ENCODE assay signal across 1 cellular context in the genomic region with DNA sequence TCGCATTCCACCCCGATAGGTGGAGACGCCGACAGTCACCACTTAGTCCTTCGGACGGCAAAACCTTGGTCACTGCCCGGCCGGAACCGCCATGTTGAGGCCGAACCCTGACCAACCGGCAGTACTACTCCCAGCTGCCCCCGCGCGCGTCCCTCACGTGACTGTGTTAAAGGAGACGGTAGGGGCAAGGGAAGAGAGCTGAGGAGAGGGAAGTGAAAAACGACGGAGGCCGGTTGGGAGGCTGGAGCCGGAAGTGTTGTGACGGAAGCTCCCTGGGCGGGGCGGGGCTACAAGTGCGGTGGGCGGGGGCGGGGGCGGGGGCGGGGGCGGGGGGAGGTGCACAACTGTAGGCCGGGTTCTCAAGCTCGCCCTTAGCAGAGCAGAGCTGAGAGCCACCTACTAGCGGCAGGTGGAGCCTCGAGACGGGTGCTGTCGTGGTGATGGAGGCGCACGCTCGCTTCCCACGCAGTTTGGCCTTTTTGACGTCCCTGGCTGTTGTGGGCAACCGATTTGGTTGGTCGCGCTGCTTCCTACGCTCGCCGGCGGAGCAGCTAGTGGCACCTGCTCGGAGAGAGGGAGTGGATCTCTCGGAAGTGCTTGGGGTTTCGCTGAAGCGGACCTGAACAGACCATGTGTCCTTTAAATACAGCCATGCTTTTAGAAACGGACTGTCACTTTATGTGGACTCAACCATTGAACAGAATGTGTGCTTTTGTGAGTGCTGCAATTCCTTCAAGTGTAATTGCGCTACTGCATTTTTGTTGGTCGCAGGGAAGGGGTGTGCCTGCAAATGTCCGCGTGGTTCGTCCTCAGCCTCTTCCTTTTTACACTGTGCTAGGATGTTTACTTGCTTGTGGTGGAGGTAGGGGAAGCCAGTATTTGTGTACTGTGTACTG.
TF ChIP-seq lines count a peak whose summit lies in the region.

A gene with protein sequence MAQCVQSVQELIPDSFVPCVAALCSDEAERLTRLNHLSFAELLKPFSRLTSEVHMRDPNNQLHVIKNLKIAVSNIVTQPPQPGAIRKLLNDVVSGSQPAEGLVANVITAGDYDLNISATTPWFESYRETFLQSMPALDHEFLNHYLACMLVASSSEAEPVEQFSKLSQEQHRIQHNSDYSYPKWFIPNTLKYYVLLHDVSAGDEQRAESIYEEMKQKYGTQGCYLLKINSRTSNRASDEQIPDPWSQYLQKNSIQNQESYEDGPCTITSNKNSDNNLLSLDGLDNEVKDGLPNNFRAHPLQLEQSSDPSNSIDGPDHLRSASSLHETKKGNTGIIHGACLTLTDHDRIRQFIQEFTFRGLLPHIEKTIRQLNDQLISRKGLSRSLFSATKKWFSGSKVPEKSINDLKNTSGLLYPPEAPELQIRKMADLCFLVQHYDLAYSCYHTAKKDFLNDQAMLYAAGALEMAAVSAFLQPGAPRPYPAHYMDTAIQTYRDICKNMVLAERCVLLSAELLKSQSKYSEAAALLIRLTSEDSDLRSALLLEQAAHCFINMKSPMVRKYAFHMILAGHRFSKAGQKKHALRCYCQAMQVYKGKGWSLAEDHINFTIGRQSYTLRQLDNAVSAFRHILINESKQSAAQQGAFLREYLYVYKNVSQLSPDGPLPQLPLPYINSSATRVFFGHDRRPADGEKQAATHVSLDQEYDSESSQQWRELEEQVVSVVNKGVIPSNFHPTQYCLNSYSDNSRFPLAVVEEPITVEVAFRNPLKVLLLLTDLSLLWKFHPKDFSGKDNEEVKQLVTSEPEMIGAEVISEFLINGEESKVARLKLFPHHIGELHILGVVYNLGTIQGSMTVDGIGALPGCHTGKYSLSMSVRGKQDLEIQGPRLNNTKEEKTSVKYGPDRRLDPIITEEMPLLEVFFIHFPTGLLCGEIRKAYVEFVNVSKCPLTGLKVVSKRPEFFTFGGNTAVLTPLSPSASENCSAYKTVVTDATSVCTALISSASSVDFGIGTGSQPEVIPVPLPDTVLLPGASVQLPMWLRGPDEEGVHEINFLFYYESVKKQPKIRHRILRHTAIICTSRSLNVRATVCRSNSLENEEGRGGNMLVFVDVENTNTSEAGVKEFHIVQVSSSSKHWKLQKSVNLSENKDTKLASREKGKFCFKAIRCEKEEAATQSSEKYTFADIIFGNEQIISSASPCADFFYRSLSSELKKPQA (N-terminal part only) (minus strand): TSS at position 130 of the 896 bp plus-strand sequence. CDS start 364 bp downstream, outside the sequence.

TF ChIP-seq in HepG2, 621 proteins besides CTCF, POLR2A, EP300 and RAD21 (continued from another document and continues in another):
- TF ChIP-seq CBX5 (CRISPR knock-in tag; IDR thresholded peaks at IDR 0.05; ENCODE audit: borderline replicate concordance), result peak; percentile 22; the same call in 1 of the 2 replicates
- TF ChIP-seq, protein P1, sequence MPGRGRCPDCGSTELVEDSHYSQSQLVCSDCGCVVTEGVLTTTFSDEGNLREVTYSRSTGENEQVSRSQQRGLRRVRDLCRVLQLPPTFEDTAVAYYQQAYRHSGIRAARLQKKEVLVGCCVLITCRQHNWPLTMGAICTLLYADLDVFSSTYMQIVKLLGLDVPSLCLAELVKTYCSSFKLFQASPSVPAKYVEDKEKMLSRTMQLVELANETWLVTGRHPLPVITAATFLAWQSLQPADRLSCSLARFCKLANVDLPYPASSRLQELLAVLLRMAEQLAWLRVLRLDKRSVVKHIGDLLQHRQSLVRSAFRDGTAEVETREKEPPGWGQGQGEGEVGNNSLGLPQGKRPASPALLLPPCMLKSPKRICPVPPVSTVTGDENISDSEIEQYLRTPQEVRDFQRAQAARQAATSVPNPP (CRISPR knock-in tag; IDR thresholded peaks at IDR 0.05), result no peak
- no peak for TF ChIP-seq ZBTB20 (CRISPR knock-in tag; IDR thresholded peaks at IDR 0.05; ENCODE audit: borderline replicate concordance, low read depth)
- peak; percentile 85 for TF ChIP-seq TARDBP (CRISPR knock-in tag; IDR thresholded peaks at IDR 0.05)
- peak; percentile 99 for TF ChIP-seq BHLHE40 (IDR thresholded peaks at IDR 0.05; ENCODE audit: low read length)
- TF ChIP-seq ZNF367 (CRISPR knock-in tag; IDR thresholded peaks at IDR 0.05; ENCODE audit: borderline replicate concordance), result peak; percentile 55; the same call in 1 of the 2 replicates
- TF ChIP-seq ZNF17 (CRISPR knock-in tag; IDR thresholded peaks at IDR 0.05), result no peak
- no peak for TF ChIP-seq ZNF562 (CRISPR knock-in tag; IDR thresholded peaks at IDR 0.05; ENCODE audit: borderline replicate concordance)
- TF ChIP-seq ESRRA (CRISPR knock-in tag; IDR thresholded peaks at IDR 0.05; ENCODE audit: low read depth), result peak; percentile 46; the same call in 1 of the 2 replicates
- TF ChIP-seq PHF21A (CRISPR knock-in tag; IDR thresholded peaks at IDR 0.05), result peak; percentile 72
- TF ChIP-seq DMAP1 (CRISPR knock-in tag; IDR thresholded peaks at IDR 0.05), result peak; percentile 81; the same call in 1 of the 2 replicates
- no peak for TF ChIP-seq ZNF20 (CRISPR knock-in tag; IDR thresholded peaks at IDR 0.05)
- TF ChIP-seq SOX5 (CRISPR knock-in tag; IDR thresholded peaks at IDR 0.05; ENCODE audit: borderline replicate concordance), result peak; percentile 6
- TF ChIP-seq ZNF232 (CRISPR knock-in tag; IDR thresholded peaks at IDR 0.05; ENCODE audit: borderline replicate concordance), result no peak
- no peak; the same call in 1 of the 2 replicates for TF ChIP-seq ZNF772 (CRISPR knock-in tag; IDR thresholded peaks at IDR 0.05)
- peak; percentile 40; the same call in 1 of the 2 replicates for TF ChIP-seq NR2F2 (IDR thresholded peaks at IDR 0.05; ENCODE audit: borderline replicate concordance, low read depth)
- no peak for TF ChIP-seq ZNF550 (CRISPR knock-in tag; IDR thresholded peaks at IDR 0.05; ENCODE audit: borderline replicate concordance)
- peak; percentile 94 for TF ChIP-seq RNF2 (conservative IDR thresholded peaks at IDR 0.05; ENCODE audit: low read depth)
- no peak for TF ChIP-seq NFRKB (IDR thresholded peaks at IDR 0.05)
- TF ChIP-seq MTF2 (CRISPR knock-in tag; IDR thresholded peaks at IDR 0.05; ENCODE audit: borderline replicate concordance), result no peak
- no peak for TF ChIP-seq TAF15 (IDR thresholded peaks at IDR 0.05; ENCODE audit: low read depth, low read length, poor library complexity, severe bottlenecking)
- peak; percentile 73; the same call in 1 of the 2 replicates for TF ChIP-seq BORCS8-MEF2B (CRISPR knock-in tag; IDR thresholded peaks at IDR 0.05)
- no peak for TF ChIP-seq ZNF24 (IDR thresholded peaks at IDR 0.05)
- peak; percentile 44; the same call in 1 of the 2 replicates for TF ChIP-seq ZNF788 (CRISPR knock-in tag; IDR thresholded peaks at IDR 0.05; ENCODE audit: borderline replicate concordance)
- TF ChIP-seq, protein P2, sequence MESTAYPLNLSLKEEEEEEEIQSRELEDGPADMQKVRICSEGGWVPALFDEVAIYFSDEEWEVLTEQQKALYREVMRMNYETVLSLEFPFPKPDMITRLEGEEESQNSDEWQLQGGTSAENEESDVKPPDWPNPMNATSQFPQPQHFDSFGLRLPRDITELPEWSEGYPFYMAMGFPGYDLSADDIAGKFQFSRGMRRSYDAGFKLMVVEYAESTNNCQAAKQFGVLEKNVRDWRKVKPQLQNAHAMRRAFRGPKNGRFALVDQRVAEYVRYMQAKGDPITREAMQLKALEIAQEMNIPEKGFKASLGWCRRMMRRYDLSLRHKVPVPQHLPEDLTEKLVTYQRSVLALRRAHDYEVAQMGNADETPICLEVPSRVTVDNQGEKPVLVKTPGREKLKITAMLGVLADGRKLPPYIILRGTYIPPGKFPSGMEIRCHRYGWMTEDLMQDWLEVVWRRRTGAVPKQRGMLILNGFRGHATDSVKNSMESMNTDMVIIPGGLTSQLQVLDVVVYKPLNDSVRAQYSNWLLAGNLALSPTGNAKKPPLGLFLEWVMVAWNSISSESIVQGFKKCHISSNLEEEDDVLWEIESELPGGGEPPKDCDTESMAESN (CRISPR knock-in tag; conservative IDR thresholded peaks at IDR 0.05), result peak; percentile 37; the same call in 1 of the 2 replicates
- TF ChIP-seq, protein P3, sequence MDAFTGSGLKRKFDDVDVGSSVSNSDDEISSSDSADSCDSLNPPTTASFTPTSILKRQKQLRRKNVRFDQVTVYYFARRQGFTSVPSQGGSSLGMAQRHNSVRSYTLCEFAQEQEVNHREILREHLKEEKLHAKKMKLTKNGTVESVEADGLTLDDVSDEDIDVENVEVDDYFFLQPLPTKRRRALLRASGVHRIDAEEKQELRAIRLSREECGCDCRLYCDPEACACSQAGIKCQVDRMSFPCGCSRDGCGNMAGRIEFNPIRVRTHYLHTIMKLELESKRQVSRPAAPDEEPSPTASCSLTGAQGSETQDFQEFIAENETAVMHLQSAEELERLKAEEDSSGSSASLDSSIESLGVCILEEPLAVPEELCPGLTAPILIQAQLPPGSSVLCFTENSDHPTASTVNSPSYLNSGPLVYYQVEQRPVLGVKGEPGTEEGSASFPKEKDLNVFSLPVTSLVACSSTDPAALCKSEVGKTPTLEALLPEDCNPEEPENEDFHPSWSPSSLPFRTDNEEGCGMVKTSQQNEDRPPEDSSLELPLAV (CRISPR knock-in tag; conservative IDR thresholded peaks at IDR 0.05; ENCODE audit: low read depth), result no peak
- 0 out of 2 replicates have a peak, but pooled peaks have one; percentile 47 for TF ChIP-seq KLF15 (CRISPR knock-in tag; IDR thresholded peaks at IDR 0.05; ENCODE audit: borderline replicate concordance)
- TF ChIP-seq ZMYM3 (CRISPR knock-in tag; IDR thresholded peaks at IDR 0.05), result no peak; the same call in 1 of the 2 replicates
- TF ChIP-seq, protein P4, sequence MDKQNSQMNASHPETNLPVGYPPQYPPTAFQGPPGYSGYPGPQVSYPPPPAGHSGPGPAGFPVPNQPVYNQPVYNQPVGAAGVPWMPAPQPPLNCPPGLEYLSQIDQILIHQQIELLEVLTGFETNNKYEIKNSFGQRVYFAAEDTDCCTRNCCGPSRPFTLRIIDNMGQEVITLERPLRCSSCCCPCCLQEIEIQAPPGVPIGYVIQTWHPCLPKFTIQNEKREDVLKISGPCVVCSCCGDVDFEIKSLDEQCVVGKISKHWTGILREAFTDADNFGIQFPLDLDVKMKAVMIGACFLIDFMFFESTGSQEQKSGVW (CRISPR knock-in tag; IDR thresholded peaks at IDR 0.05; ENCODE audit: borderline replicate concordance), result no peak
- TF ChIP-seq, protein P5, sequence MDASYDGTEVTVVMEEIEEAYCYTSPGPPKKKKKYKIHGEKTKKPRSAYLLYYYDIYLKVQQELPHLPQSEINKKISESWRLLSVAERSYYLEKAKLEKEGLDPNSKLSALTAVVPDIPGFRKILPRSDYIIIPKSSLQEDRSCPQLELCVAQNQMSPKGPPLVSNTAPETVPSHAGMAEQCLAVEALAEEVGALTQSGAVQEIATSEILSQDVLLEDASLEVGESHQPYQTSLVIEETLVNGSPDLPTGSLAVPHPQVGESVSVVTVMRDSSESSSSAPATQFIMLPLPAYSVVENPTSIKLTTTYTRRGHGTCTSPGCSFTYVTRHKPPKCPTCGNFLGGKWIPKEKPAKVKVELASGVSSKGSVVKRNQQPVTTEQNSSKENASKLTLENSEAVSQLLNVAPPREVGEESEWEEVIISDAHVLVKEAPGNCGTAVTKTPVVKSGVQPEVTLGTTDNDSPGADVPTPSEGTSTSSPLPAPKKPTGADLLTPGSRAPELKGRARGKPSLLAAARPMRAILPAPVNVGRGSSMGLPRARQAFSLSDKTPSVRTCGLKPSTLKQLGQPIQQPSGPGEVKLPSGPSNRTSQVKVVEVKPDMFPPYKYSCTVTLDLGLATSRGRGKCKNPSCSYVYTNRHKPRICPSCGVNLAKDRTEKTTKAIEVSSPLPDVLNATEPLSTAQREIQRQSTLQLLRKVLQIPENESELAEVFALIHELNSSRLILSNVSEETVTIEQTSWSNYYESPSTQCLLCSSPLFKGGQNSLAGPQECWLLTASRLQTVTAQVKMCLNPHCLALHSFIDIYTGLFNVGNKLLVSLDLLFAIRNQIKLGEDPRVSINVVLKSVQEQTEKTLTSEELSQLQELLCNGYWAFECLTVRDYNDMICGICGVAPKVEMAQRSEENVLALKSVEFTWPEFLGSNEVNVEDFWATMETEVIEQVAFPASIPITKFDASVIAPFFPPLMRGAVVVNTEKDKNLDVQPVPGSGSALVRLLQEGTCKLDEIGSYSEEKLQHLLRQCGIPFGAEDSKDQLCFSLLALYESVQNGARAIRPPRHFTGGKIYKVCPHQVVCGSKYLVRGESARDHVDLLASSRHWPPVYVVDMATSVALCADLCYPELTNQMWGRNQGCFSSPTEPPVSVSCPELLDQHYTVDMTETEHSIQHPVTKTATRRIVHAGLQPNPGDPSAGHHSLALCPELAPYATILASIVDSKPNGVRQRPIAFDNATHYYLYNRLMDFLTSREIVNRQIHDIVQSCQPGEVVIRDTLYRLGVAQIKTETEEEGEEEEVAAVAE (CRISPR knock-in tag; IDR thresholded peaks at IDR 0.05; ENCODE audit: borderline replicate concordance), result no peak
- no peak for TF ChIP-seq RBM22 (optimal IDR thresholded peaks at IDR 0.05; ENCODE audit: low read length)
- TF ChIP-seq, protein P6, sequence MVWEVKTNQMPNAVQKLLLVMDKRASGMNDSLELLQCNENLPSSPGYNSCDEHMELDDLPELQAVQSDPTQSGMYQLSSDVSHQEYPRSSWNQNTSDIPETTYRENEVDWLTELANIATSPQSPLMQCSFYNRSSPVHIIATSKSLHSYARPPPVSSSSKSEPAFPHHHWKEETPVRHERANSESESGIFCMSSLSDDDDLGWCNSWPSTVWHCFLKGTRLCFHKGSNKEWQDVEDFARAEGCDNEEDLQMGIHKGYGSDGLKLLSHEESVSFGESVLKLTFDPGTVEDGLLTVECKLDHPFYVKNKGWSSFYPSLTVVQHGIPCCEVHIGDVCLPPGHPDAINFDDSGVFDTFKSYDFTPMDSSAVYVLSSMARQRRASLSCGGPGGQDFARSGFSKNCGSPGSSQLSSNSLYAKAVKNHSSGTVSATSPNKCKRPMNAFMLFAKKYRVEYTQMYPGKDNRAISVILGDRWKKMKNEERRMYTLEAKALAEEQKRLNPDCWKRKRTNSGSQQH (CRISPR knock-in tag; IDR thresholded peaks at IDR 0.05; ENCODE audit: low read depth), result peak; percentile 75; the same call in 1 of the 2 replicates
- 0 out of 2 replicates have a peak, but pooled peaks have one; percentile 26 for TF ChIP-seq BCL6 (CRISPR knock-in tag; IDR thresholded peaks at IDR 0.05)
- TF ChIP-seq ETV6 (CRISPR knock-in tag; conservative IDR thresholded peaks at IDR 0.05), result no peak
- TF ChIP-seq ZNF3 (CRISPR knock-in tag; IDR thresholded peaks at IDR 0.05), result no peak; the same call in 1 of the 2 replicates
- no peak for TF ChIP-seq HIVEP1 (CRISPR knock-in tag; IDR thresholded peaks at IDR 0.05)
- TF ChIP-seq, protein P7, sequence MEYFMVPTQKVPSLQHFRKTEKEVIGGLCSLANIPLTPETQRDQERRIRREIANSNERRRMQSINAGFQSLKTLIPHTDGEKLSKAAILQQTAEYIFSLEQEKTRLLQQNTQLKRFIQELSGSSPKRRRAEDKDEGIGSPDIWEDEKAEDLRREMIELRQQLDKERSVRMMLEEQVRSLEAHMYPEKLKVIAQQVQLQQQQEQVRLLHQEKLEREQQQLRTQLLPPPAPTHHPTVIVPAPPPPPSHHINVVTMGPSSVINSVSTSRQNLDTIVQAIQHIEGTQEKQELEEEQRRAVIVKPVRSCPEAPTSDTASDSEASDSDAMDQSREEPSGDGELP (IDR thresholded peaks at IDR 0.05; ENCODE audit: borderline replicate concordance, low read depth), result peak; percentile 39; the same call in 1 of the 2 replicates
